ENCODE assay signal across 12 cellular contexts in the genomic region with DNA sequence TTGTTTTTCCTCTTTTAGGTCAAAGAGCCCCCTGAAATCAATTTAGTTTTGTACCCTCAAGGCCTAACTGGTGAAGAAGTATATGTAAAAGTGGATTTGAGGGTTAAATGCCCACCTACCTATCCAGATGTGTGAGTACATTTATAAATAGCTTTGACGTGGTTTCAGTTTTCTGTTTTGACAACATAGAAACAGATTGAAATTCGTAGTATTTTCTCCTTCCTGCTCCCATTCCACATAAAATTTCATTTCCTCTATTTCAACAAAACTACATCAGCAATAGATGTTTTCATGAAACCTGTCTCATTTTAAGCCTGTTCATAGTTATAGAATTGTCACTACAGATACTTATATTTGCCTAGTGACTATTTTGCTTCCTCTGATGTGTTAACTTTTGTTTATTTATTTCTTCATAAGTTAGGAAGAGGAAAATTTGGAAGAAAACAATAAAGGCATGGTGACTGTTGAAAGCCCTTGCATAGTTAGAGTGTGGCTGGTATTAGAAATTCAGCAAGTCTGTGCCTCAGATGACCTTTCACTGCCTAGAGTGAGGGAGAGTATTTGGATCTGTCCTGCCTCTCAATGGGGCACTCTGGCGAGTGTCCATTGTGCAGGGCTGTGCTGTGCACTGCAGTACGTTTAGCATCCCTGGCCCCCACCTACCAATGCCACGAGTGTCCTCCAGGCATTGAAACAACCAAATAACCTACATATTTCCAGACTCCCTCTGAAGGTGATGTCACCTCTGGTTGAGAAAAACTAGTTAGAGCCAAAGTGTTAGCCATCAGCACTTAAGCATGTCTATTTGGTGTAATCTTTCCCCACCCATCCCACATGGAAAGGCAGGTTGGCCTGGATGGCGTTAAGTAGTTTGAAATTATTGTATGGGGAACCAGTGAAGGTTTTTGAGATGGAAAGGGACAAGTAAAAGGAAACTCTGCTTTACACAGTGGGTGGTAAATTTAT. TPM values are rescaled to one million over a fixed set of nuclear protein-coding genes. Genes with fewer than 3 reads are reported as not detected.
DNase-seq lines count a peak whose midpoint lies in the region; ATAC-seq and TF ChIP-seq lines count a peak whose summit lies in the region.
"Had no signal": no experiment of that assay in that cellular context is flagged by ENCODE, and none has a peak within 500 bp of the region (broad histone marks: within the 10 kb centered on the region; RNA-seq: fewer than 3 reads in every experiment).

No MANE protein-coding gene starts in this region.

- H3K79me2 ChIP-seq in DOHH2 (ENCODE audit: control insufficient read depth, low read length) (peaks cover 40% of the 10 kb centered on the region), OCI-LY7 (ENCODE audit: insufficient read depth, low read depth, low read length) (no peaks in the 10 kb centered on the region)

- H3K9me3 ChIP-seq in DOHH2 (ENCODE audit: control insufficient read depth, insufficient read depth, low read length) (no peaks in the 10 kb centered on the region), OCI-LY7 (ENCODE audit: low read length) (no peaks in the 10 kb centered on the region), uterus (no peaks in the 10 kb centered on the region)
- H3K9me3 ChIP-seq: psoas muscle had no signal

- H3K4me3 Mint-ChIP-seq in nephron progenitor cell, result no peak overlapping the region

- peaks cover 53% of the 10 kb centered on the region for H3K36me3 Mint-ChIP-seq in nephron progenitor cell (ENCODE audit: low read depth)

- H3K36me3 ChIP-seq in DOHH2 (ENCODE audit: control insufficient read depth, low read length), result peaks cover 54% of the 10 kb centered on the region
- no peaks in the 10 kb centered on the region for H3K36me3 ChIP-seq in OCI-LY7 (ENCODE audit: insufficient read depth, low read length)
- no peaks in the 10 kb centered on the region for H3K36me3 ChIP-seq in uterus

- DNase-seq in OCI-LY7 (ENCODE audit: low spot score) (peak; percentile 16), left ventricle myocardium superior (peak; percentile 55), uterus (no peak), AG08396 (ENCODE audit: low spot score) (no peak), nephron progenitor cell (no peak), activated gamma-delta T cell (lab: John Stamatoyannopoulos, UW) (no peak)
- DNase-seq: hypothalamus, NCI-H146, psoas muscle had no signal

- CTCF ChIA-PET in OCI-LY7 (lab: Charles Lee; ENCODE audit: unreplicated experiment), result no interaction called here

- no peak for TF ChIP-seq CTCF in DOHH2 (IDR thresholded peaks at IDR 0.05; ENCODE audit: low read depth, low read length, poor library complexity, severe bottlenecking)
- no peak for TF ChIP-seq CTCF in OCI-LY7 (conservative IDR thresholded peaks at IDR 0.05; ENCODE audit: low read length)
- no peak for TF ChIP-seq CTCF in uterus (IDR thresholded peaks at IDR 0.05)
- no peak for TF ChIP-seq CTCF in nephron progenitor cell (IDR thresholded peaks at IDR 0.05)

- H3K27ac ChIP-seq in DOHH2 (ENCODE audit: low read depth, low read length), result peak overlapping the region; percentile 70
- H3K27ac ChIP-seq in OCI-LY7 (ENCODE audit: low read depth, low read length, poor library complexity, severe bottlenecking), result no peak overlapping the region
- no peak overlapping the region for H3K27ac ChIP-seq in uterus
- H3K27ac ChIP-seq: psoas muscle had no signal

- no peaks in the 10 kb centered on the region for H3K27me3 Mint-ChIP-seq in nephron progenitor cell (ENCODE audit: low read depth, poor library complexity)

- no peaks in the 10 kb centered on the region for H4K20me1 ChIP-seq in DOHH2 (ENCODE audit: control insufficient read depth, insufficient read depth, low read depth, low read length)
- no peaks in the 10 kb centered on the region for H4K20me1 ChIP-seq in OCI-LY7 (ENCODE audit: insufficient read depth, low read length)

- no peaks in the 10 kb centered on the region for H3K27me3 ChIP-seq in DOHH2 (ENCODE audit: control insufficient read depth, low read length)
- no peaks in the 10 kb centered on the region for H3K27me3 ChIP-seq in uterus

- no peak for TF ChIP-seq POLR2A in uterus (IDR thresholded peaks at IDR 0.05)

- intact Hi-C loops in OCI-LY7 (cut with micrococcal nuclease; ENCODE audit: unreplicated experiment) (no loop called here), left ventricle myocardium superior (cut with micrococcal nuclease) (loop anchor here (10.0 kb wide), 1 partner anchor 155 kb away; a partner anchor contains a TSS), uterus (cut with DNase I; ENCODE audit: low total_unique reads) (no loop called here)

- H3K4me3 ChIP-seq in DOHH2 (ENCODE audit: low read length), result peak overlapping the region; percentile 22; the same call in 1 of the 2 replicates
- no peak overlapping the region for H3K4me3 ChIP-seq in OCI-LY7 (ENCODE audit: low read depth, low read length, poor library complexity, severe bottlenecking)
- no peak overlapping the region for H3K4me3 ChIP-seq in uterus
- H3K4me3 ChIP-seq: psoas muscle had no signal

- ATAC-seq in HG02884 (IDR thresholded peaks at IDR 0.05; ENCODE audit: unreplicated experiment) (peak; percentile 50), left ventricle myocardium superior (peak; percentile 88)
- ATAC-seq: HepG2, psoas muscle had no signal

- H3K9me3 Mint-ChIP-seq in nephron progenitor cell, result peaks cover 3% of the 10 kb centered on the region

- H3K4me1 Mint-ChIP-seq in nephron progenitor cell, result peaks cover 19% of the 10 kb centered on the region

- H3F3A ChIP-seq in DOHH2 (ENCODE audit: control insufficient read depth, insufficient read depth), result no peaks in the 10 kb centered on the region

- POLR2A ChIA-PET in OCI-LY7 (lab: Charles Lee), result no interaction called here

- H3K4me2 ChIP-seq in DOHH2 (ENCODE audit: low read length) (peak overlapping the region; percentile 42), OCI-LY7 (ENCODE audit: low read length) (peak overlapping the region; percentile 42; the same call in 1 of the 2 replicates)

- peaks cover 45% of the 10 kb centered on the region for H3K4me1 ChIP-seq in DOHH2 (ENCODE audit: control insufficient read depth, low read length)
- H3K4me1 ChIP-seq in OCI-LY7 (ENCODE audit: insufficient read depth, low read length, poor library complexity, severe bottlenecking), result peaks cover 13% of the 10 kb centered on the region
- H3K4me1 ChIP-seq in uterus, result no peaks in the 10 kb centered on the region

- no peak overlapping the region for H3K27ac Mint-ChIP-seq in nephron progenitor cell

- H3K9me2 ChIP-seq in DOHH2 (replicated peaks; ENCODE audit: control insufficient read depth, low read length) (no peaks in the 10 kb centered on the region), OCI-LY7 (ENCODE audit: insufficient read depth, low read length) (no peaks in the 10 kb centered on the region)

- BruUV-seq in OCI-LY7 (replicated peaks; lab: Mats Ljungman, UMichigan), result no TSS peak

- H2AFZ ChIP-seq in OCI-LY7 (ENCODE audit: low read length), result no peak overlapping the region; the same call in 1 of the 2 replicates

RNA-seq across cellular contexts. Expression of a gene that starts 5.9 kb away (rescaled TPM):
- 6.1 and 10.5 TPM in 2 replicates for total RNA-seq in OCI-LY7 (2014; rRNA removed; shearing (Covaris generic))
- 10.7 and 14.1 TPM in 2 replicates for total RNA-seq in OCI-LY7 (2022)
- total RNA-seq in left ventricle myocardium superior, result 20.5 TPM
- 10 to 100 TPM; 18.2 to 59.4 (median 36.7) TPM for total RNA-seq in uterus

RNA-seq across cellular contexts. Expression of a gene that starts 19.7 kb away (rescaled TPM):
- total RNA-seq in OCI-LY7 (2014; rRNA removed; shearing (Covaris generic)), result 0.57 TPM in 1 of 2 replicates, not detected in the other
- not detected in 2 replicates for total RNA-seq in OCI-LY7 (2022)
- total RNA-seq in left ventricle myocardium superior, result 1.5 TPM
- 10 to 100 TPM in 1 of 4 donors, 1 to 10 TPM in 3; 5.5 to 11.8 (median 7.1) TPM for total RNA-seq in uterus

Comparison
In these comparisons a context has a peak if more than half of its experiments do, and no peak if none do; other contexts are left out.
1. DNase-seq: peak in OCI-LY7 (single experiment) and left ventricle myocardium superior (single experiment); none in uterus (0 of 2), AG08396 (single experiment), nephron progenitor cell (single experiment) and activated gamma-delta T cell (single experiment).